In genomic region chr12:76470028-76470939, GRCh38 we compare ENCODE assay signal across 8 cellular contexts.
A peak's percentile ranks its signal among the peaks of the same experiment; 100 is the strongest.
DNase-seq lines count a peak whose midpoint lies in the region; ATAC-seq and TF ChIP-seq lines count a peak whose summit lies in the region.

No MANE protein-coding gene starts in this region.

- no peak overlapping the region for H3K4me3 ChIP-seq in GM12865 (ENCODE audit: low read depth, low read length)

- peak; percentile 17 for DNase-seq in GM12865 (ENCODE audit: low read depth)
- peak; percentile 91 for DNase-seq in LHCN-M2 (ENCODE audit: low read depth)
- DNase-seq in cerebellar cortex (ENCODE audit: low spot score): peak; percentile 61
- no peak for DNase-seq in omental fat pad (ENCODE audit: low spot score)
- no peak for DNase-seq in cerebellar nuclear complex (lab: John Stamatoyannopoulos, UW)
- DNase-seq in HK-2 (ENCODE audit: unreplicated experiment): no peak
- no peak for DNase-seq in NCI-H2107 (lab: John Stamatoyannopoulos, UW)

- ATAC-seq in GM21825 (IDR thresholded peaks at IDR 0.05; ENCODE audit: unreplicated experiment) (peak; percentile 91), omental fat pad (ENCODE audit: low FRiP score) (peak; percentile 90)

- no peak for TF ChIP-seq CTCF in GM12865 (IDR thresholded peaks at IDR 0.05; ENCODE audit: insufficient read depth, low read depth, low read length, missing control alignments)
- no peak for TF ChIP-seq CTCF in omental fat pad (IDR thresholded peaks at IDR 0.05)

Comparison
In these comparisons a context has a peak if more than half of its experiments do, and no peak if none do; other contexts are left out.
1. DNase-seq: peak in GM12865 (single experiment), LHCN-M2 (single experiment) and cerebellar cortex (single experiment); none in omental fat pad (single experiment), cerebellar nuclear complex (0 of 2), HK-2 (single experiment) and NCI-H2107 (single experiment).